In the genomic region with DNA sequence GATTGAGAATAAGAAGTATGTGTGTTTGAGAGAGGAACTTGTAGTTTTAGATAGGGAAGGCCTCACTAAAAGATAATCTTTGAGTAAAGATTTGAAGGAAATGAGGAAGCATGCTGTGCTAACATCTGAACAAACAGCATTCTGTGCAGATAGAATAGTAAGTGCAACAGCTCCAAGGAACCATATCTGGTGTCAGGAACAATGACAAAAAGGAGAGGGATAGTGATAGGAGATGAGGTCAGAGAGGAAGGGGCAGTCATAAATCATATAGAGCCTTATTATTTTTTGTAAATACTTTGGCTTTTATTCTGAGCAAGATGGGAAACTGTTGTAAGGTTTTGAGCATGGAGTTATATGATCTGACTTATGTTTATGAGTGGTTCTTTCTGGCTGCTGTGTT, we compare ENCODE assay signal across 1 cellular context.
TF ChIP-seq lines count a peak whose summit lies in the region.

No MANE protein-coding gene starts in this region.

TF ChIP-seq in K562, 482 proteins besides CTCF, POLR2A, EP300 and RAD21 (continued from another document):
- TF ChIP-seq, protein P1, sequence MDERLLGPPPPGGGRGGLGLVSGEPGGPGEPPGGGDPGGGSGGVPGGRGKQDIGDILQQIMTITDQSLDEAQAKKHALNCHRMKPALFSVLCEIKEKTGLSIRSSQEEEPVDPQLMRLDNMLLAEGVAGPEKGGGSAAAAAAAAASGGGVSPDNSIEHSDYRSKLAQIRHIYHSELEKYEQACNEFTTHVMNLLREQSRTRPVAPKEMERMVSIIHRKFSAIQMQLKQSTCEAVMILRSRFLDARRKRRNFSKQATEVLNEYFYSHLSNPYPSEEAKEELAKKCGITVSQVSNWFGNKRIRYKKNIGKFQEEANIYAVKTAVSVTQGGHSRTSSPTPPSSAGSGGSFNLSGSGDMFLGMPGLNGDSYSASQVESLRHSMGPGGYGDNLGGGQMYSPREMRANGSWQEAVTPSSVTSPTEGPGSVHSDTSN (CRISPR knock-in tag; IDR thresholded peaks at IDR 0.05; ENCODE audit: low read depth) = no peak
- TF ChIP-seq, protein P1 (tag; conservative IDR thresholded peaks at IDR 0.05; ENCODE audit: low read depth) = peak; percentile 65
- TF ChIP-seq SOX6 (IDR thresholded peaks at IDR 0.05) (peak; percentile 39; the same call in 1 of the 2 replicates), MEIS2 (IDR thresholded peaks at IDR 0.05; ENCODE audit: partially characterized antibody) (peak; percentile 57), CBFA2T3 (IDR thresholded peaks at IDR 0.05) (peak; percentile 60; the same call in 1 of the 2 replicates), JUND (IDR thresholded peaks at IDR 0.05; ENCODE audit: borderline replicate concordance, low read depth, low read length) (no peak), JUND (tag; IDR thresholded peaks at IDR 0.05; ENCODE audit: borderline replicate concordance, low read depth, low read length) (0 out of 3 replicates have a peak, but pooled peaks have one; percentile 32), ZSCAN32 (CRISPR knock-in tag; IDR thresholded peaks at IDR 0.05) (no peak)
